ENCODE assay signal across 8 cellular contexts in the genomic region with DNA sequence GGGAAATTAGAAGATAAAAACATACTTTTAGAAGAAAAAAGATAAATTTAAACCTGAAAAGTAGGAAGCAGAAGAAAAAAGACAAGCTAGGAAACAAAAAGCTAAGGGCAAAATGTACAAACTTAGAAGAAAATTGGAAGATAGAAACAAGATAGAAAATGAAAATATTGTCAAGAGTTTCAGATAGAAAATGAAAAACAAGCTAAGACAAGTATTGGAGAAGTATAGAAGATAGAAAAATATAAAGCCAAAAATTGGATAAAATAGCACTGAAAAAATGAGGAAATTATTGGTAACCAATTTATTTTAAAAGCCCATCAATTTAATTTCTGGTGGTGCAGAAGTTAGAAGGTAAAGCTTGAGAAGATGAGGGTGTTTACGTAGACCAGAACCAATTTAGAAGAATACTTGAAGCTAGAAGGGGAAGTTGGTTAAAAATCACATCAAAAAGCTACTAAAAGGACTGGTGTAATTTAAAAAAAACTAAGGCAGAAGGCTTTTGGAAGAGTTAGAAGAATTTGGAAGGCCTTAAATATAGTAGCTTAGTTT. TPM values are rescaled to one million over a fixed set of nuclear protein-coding genes. Genes with fewer than 3 reads are reported as not detected.
DNase-seq lines count a peak whose midpoint lies in the region; ATAC-seq, FAIRE-seq and TF ChIP-seq lines count a peak whose summit lies in the region.

No MANE protein-coding gene starts in this region.

- H3K27me3 ChIP-seq in CD4-positive, CD25-positive, alpha-beta regulatory T cell (ENCODE audit: control insufficient read depth, insufficient read depth, low read length) = no peaks in the 10 kb centered on the region
- H3K27me3 ChIP-seq in endodermal cell (ENCODE audit: control insufficient read depth, insufficient read depth, low read length, poor library complexity, severe bottlenecking) = no peaks in the 10 kb centered on the region
- no peaks in the 10 kb centered on the region for H3K27me3 ChIP-seq in pancreas

- intact Hi-C loops in pancreas (cut with DNase I) = loop anchor here in 2 of 3 donors (2.0 to 5.0 kb wide), 2 partner anchors 77 kb away; partner anchors contain the start of gene NEAT1 (in 2 of the 2)

- H3K27me3 Mint-ChIP-seq in CD4-positive, CD25-positive, alpha-beta regulatory T cell = peaks cover 8% of the 10 kb centered on the region
- no peaks in the 10 kb centered on the region for H3K27me3 Mint-ChIP-seq in endodermal cell (ENCODE audit: insufficient read depth)
- H3K27me3 Mint-ChIP-seq in endothelial cell (ENCODE audit: unreplicated experiment) = peaks cover 16% of the 10 kb centered on the region

- no peak for TF ChIP-seq POLR2A in NB4 (IDR thresholded peaks at IDR 0.05; ENCODE audit: extremely low read depth, insufficient read length)

- peak overlapping the region; percentile 100 for H3K4me3 ChIP-seq in CD4-positive, CD25-positive, alpha-beta regulatory T cell (ENCODE audit: low read depth, low read length)
- H3K4me3 ChIP-seq in NB4 (ENCODE audit: low read depth, low read length) = peak overlapping the region; percentile 87
- H3K4me3 ChIP-seq in endodermal cell (ENCODE audit: low read length) = peak overlapping the region; percentile 97
- H3K4me3 ChIP-seq in pancreas = peak overlapping the region; percentile 46 to 81 (median 72)

- peaks cover 0 to 9% (median 0%) of the 10 kb centered on the region in 7 donors for H3K9me3 Mint-ChIP-seq in CD4-positive, CD25-positive, alpha-beta regulatory T cell
- H3K9me3 Mint-ChIP-seq in endodermal cell (no peaks in the 10 kb centered on the region), endothelial cell (ENCODE audit: unreplicated experiment) (no peaks in the 10 kb centered on the region)

- ATAC-seq in CD4-positive, CD25-positive, alpha-beta regulatory T cell (ENCODE audit: low read depth in 2 of 2) = no peak
- no peak for ATAC-seq in pancreas
- ATAC-seq in GM19023 (IDR thresholded peaks at IDR 0.05; ENCODE audit: unreplicated experiment) = no peak

- peaks cover 15% of the 10 kb centered on the region for H3K36me3 Mint-ChIP-seq in CD4-positive, CD25-positive, alpha-beta regulatory T cell
- H3K36me3 Mint-ChIP-seq in endodermal cell (ENCODE audit: low read depth) = peaks cover 14% of the 10 kb centered on the region
- peaks cover 19% of the 10 kb centered on the region for H3K36me3 Mint-ChIP-seq in endothelial cell (ENCODE audit: low read depth, unreplicated experiment)

- peak in 1 of 3 donors; percentile 53 for DNase-seq in CD4-positive, CD25-positive, alpha-beta regulatory T cell
- DNase-seq in NB4 (ENCODE audit: low read depth) (no peak), endodermal cell (no peak), pancreas (no peak), endothelial cell (ENCODE audit: low spot score) (no peak), HuH-7 (ENCODE audit: low spot score) (no peak)
- no peak for DNase-seq in activated T-cell treated with anti-CD3 and anti-CD28 coated beads, Interleukin-2, amount 50 U/mL, for 1 hour

- H3K27ac Mint-ChIP-seq in CD4-positive, CD25-positive, alpha-beta regulatory T cell = no peak overlapping the region
- H3K27ac Mint-ChIP-seq in endodermal cell (no peak overlapping the region), endothelial cell (ENCODE audit: unreplicated experiment) (no peak overlapping the region)

- H3K36me3 ChIP-seq in CD4-positive, CD25-positive, alpha-beta regulatory T cell (ENCODE audit: control insufficient read depth, insufficient read depth, low read length) = peaks cover 48% of the 10 kb centered on the region
- H3K36me3 ChIP-seq in endodermal cell (ENCODE audit: control insufficient read depth, insufficient read depth, low read length) = peaks cover 51% of the 10 kb centered on the region
- H3K36me3 ChIP-seq in pancreas = peaks cover 4 to 32% (median 9%) of the 10 kb centered on the region in 3 donors

- peaks cover 6 to 27% (median 22%) of the 10 kb centered on the region in 4 donors for H3K4me1 Mint-ChIP-seq in CD4-positive, CD25-positive, alpha-beta regulatory T cell
- peaks cover 19% of the 10 kb centered on the region for H3K4me1 Mint-ChIP-seq in endodermal cell
- peaks cover 37% of the 10 kb centered on the region for H3K4me1 Mint-ChIP-seq in endothelial cell (ENCODE audit: unreplicated experiment)

- 0% methylated on average over 1 of the region's 1 CpG for WGBS in endodermal cell (ENCODE audit: insufficient coverage in 1 of 2, insufficient read length in 1 of 2), 2 experiments
- WGBS in pancreas, 2 donors = 0% methylated on average over 1 of the region's 1 CpG

- peaks cover 49% of the 10 kb centered on the region for H3K4me1 ChIP-seq in CD4-positive, CD25-positive, alpha-beta regulatory T cell (ENCODE audit: control insufficient read depth, insufficient read depth, low read length, poor library complexity, severe bottlenecking)
- no peaks in the 10 kb centered on the region for H3K4me1 ChIP-seq in endodermal cell (ENCODE audit: control insufficient read depth, insufficient read depth, low read length)
- H3K4me1 ChIP-seq in pancreas = peaks cover 17 to 20% (median 18%) of the 10 kb centered on the region in 3 donors

- no peak for FAIRE-seq in pancreas (lab: Jason Lieb, UNC)

- H3K27ac ChIP-seq in CD4-positive, CD25-positive, alpha-beta regulatory T cell (ENCODE audit: insufficient read depth, low read length, poor library complexity, severe bottlenecking) = peak overlapping the region; percentile 98
- H3K27ac ChIP-seq in endodermal cell (ENCODE audit: low read depth, low read length) (peak overlapping the region; percentile 99), pancreas (peak overlapping the region; percentile 96 to 99 (median 98))

- no peaks in the 10 kb centered on the region for H3K9me3 ChIP-seq in CD4-positive, CD25-positive, alpha-beta regulatory T cell (ENCODE audit: control insufficient read depth in 2 of 2, low read length in 2 of 2)
- no peaks in the 10 kb centered on the region for H3K9me3 ChIP-seq in endodermal cell (ENCODE audit: control insufficient read depth, low read length)
- no peaks in the 10 kb centered on the region for H3K9me3 ChIP-seq in pancreas

- peak overlapping the region; percentile 100 for H3K9ac ChIP-seq in endodermal cell (ENCODE audit: extremely low read depth, low read length, poor library complexity, severe bottlenecking)

- no peak overlapping the region for H3K4me3 Mint-ChIP-seq in CD4-positive, CD25-positive, alpha-beta regulatory T cell
- no peak overlapping the region for H3K4me3 Mint-ChIP-seq in endodermal cell
- no peak overlapping the region for H3K4me3 Mint-ChIP-seq in endothelial cell (ENCODE audit: unreplicated experiment)

- TF ChIP-seq CTCF in NB4 (IDR thresholded peaks at IDR 0.05; ENCODE audit: low read depth, low read length) = no peak
- no peak for TF ChIP-seq CTCF in endodermal cell (conservative IDR thresholded peaks at IDR 0.05)
- TF ChIP-seq CTCF in pancreas (IDR thresholded peaks at IDR 0.05) = no peak
- no peak for TF ChIP-seq CTCF in endothelial cell (IDR thresholded peaks at IDR 0.05; ENCODE audit: unreplicated experiment)

RNA-seq across cellular contexts. Expression of gene MALAT1, which starts 0.9 kb away (rescaled TPM):
- total RNA-seq in CD4-positive, CD25-positive, alpha-beta regulatory T cell = 36,047 TPM
- 1,000 to 10,000 TPM; 2,329 to 3,603 (median 2,794) TPM for polyA plus RNA-seq in CD4-positive, CD25-positive, alpha-beta regulatory T cell
- total RNA-seq in endodermal cell (1,000 to 10,000 TPM; 5,233 to 6,894 TPM), pancreas (1,000 to 10,000 TPM; 2,360 to 5,615 (median 3,481) TPM), endothelial cell (ENCODE audit: unreplicated experiment) (4,747 TPM)
- 1,429 TPM for polyA plus RNA-seq in endodermal cell (2013, experiment 1 of 2)
- polyA plus RNA-seq in endodermal cell (2013, experiment 2 of 2) = 1,867 TPM
- 1,000 to 10,000 TPM in 1 of 2 donors, 100 to 1,000 TPM in 1; 251 to 2,313 TPM for polyA plus RNA-seq in pancreas

RNA-seq across cellular contexts. Expression of gene SCYL1, which starts 25.1 kb away (rescaled TPM):
- 59.0 TPM for total RNA-seq in CD4-positive, CD25-positive, alpha-beta regulatory T cell
- 10 to 100 TPM; 24.3 to 31.2 (median 29.0) TPM for polyA plus RNA-seq in CD4-positive, CD25-positive, alpha-beta regulatory T cell
- 10 to 100 TPM; 62.9 to 67.4 TPM for total RNA-seq in endodermal cell
- 54.0 TPM for polyA plus RNA-seq in endodermal cell (2013, experiment 1 of 2)
- 51.0 TPM for polyA plus RNA-seq in endodermal cell (2013, experiment 2 of 2)
- total RNA-seq in pancreas = 10 to 100 TPM; 40.1 to 49.4 (median 41.2) TPM
- polyA plus RNA-seq in pancreas = 10 to 100 TPM; 68.9 to 83.9 TPM
- total RNA-seq in endothelial cell (ENCODE audit: unreplicated experiment) = 99.1 TPM

RNA-seq across cellular contexts. Expression of gene LTBP3, which starts 58.4 kb away (rescaled TPM):
- 132 TPM for total RNA-seq in CD4-positive, CD25-positive, alpha-beta regulatory T cell
- polyA plus RNA-seq in CD4-positive, CD25-positive, alpha-beta regulatory T cell = 10 to 100 TPM in 2 of 4 donors, 1 to 10 TPM in 2; 9.2 to 15.0 (median 11.9) TPM
- total RNA-seq in endodermal cell (10 to 100 TPM; 19.7 to 24.2 TPM), pancreas (100 to 1,000 TPM in 1 of 6 donors, 10 to 100 TPM in 5; 44.7 to 119 (median 63.4) TPM), endothelial cell (ENCODE audit: unreplicated experiment) (1.7 TPM)
- 23.3 TPM for polyA plus RNA-seq in endodermal cell (2013, experiment 1 of 2)
- polyA plus RNA-seq in endodermal cell (2013, experiment 2 of 2) = 23.8 TPM
- 100 to 1,000 TPM; 118 to 151 TPM for polyA plus RNA-seq in pancreas
